In genomic region chr1:240611619-240612490, GRCh38 we compare ENCODE assay signal across 8 cellular contexts. TPM values are rescaled to one million over a fixed set of nuclear protein-coding genes. Genes with fewer than 3 reads are reported as not detected.
A peak's percentile ranks its signal among the peaks of the same experiment; 100 is the strongest.
DNase-seq lines count a peak whose midpoint lies in the region; ATAC-seq and TF ChIP-seq lines count a peak whose summit lies in the region.

Gene GREM2 (minus strand): TSS chr1:240612155. CDS start chr1:240493475, 118,680 bp downstream.

- H3K4me3 Mint-ChIP-seq in activated T-cell treated with anti-CD3 and anti-CD28 coated beads, Interleukin-2, amount 50 U/mL, for 24 hours = peak within 1 kb of the TSS; percentile 86
- H3K4me3 Mint-ChIP-seq in natural killer cell treated with Interleukin-12 subunit alpha and Interleukin-12 subunit beta and Interleukin-15 and Interleukin-18, amount 100 ng/mL, for 72 hours = peak within 1 kb of the TSS; percentile 96

- no peaks in the 10 kb centered on the region for H3K9me3 Mint-ChIP-seq in activated T-cell treated with anti-CD3 and anti-CD28 coated beads, Interleukin-2, amount 50 U/mL, for 24 hours
- H3K9me3 Mint-ChIP-seq in natural killer cell treated with Interleukin-12 subunit alpha and Interleukin-12 subunit beta and Interleukin-15 and Interleukin-18, amount 100 ng/mL, for 72 hours = no peaks in the 10 kb centered on the region

- H3K27me3 ChIP-seq in fibroblast of lung (ENCODE audit: control insufficient read depth, insufficient read depth, low read length) = no peaks in the 10 kb centered on the region
- H3K27me3 ChIP-seq in thoracic aorta (replicated peaks; ENCODE audit: insufficient read depth) = no peaks in the 10 kb centered on the region

- H3K27ac Mint-ChIP-seq in activated T-cell treated with anti-CD3 and anti-CD28 coated beads, Interleukin-2, amount 50 U/mL, for 24 hours = peak within 1 kb of the TSS; percentile 51
- peak within 1 kb of the TSS; percentile 56 to 82 for H3K27ac Mint-ChIP-seq in natural killer cell treated with Interleukin-12 subunit alpha and Interleukin-12 subunit beta and Interleukin-15 and Interleukin-18, amount 100 ng/mL, for 72 hours

- DNase-seq in NCI-H748 (lab: John Stamatoyannopoulos, UW; ENCODE audit: unreplicated experiment) (peak; percentile 77), NCI-H748 treated with DMSO at 0.1 percent for 48 hours (lab: John Stamatoyannopoulos, UW) (no peak), NCI-H2107 (lab: John Stamatoyannopoulos, UW) (peak; percentile 18), fibroblast of lung (ENCODE audit: low read depth in 2 of 2) (peak; percentile 84 to 97), thoracic aorta (ENCODE audit: low spot score) (no peak)
- DNase-seq in activated T-cell treated with anti-CD3 and anti-CD28 coated beads, Interleukin-2, amount 50 U/mL, for 24 hours = peak; percentile 49
- peak; percentile 74 for DNase-seq in natural killer cell treated with Interleukin-12 subunit alpha and Interleukin-12 subunit beta and Interleukin-15 and Interleukin-18, amount 100 ng/mL, for 72 hours (ENCODE audit: low spot score)

- H3K4me2 ChIP-seq in fibroblast of lung (ENCODE audit: extremely low read depth, insufficient read depth, low read length) = peak within 1 kb of the TSS; percentile 90

- peaks cover 32% of the 10 kb centered on the region for H3K4me1 Mint-ChIP-seq in activated T-cell treated with anti-CD3 and anti-CD28 coated beads, Interleukin-2, amount 50 U/mL, for 24 hours (ENCODE audit: low read depth)
- H3K4me1 Mint-ChIP-seq in natural killer cell treated with Interleukin-12 subunit alpha and Interleukin-12 subunit beta and Interleukin-15 and Interleukin-18, amount 100 ng/mL, for 72 hours (ENCODE audit: low read depth in 2 of 2) = peaks cover 30 to 33% of the 10 kb centered on the region in 2 donors

- ATAC-seq in HG02852 (IDR thresholded peaks at IDR 0.05; ENCODE audit: unreplicated experiment) = peak; percentile 86
- peak; percentile 88 to 94 for ATAC-seq in natural killer cell treated with Interleukin-12 subunit alpha and Interleukin-12 subunit beta and Interleukin-15 and Interleukin-18, amount 100 ng/mL, for 72 hours
- ATAC-seq in thoracic aorta (ENCODE audit: insufficient number of reproducible peaks, low FRiP score, low read depth) = no peak

- peaks cover 12% of the 10 kb centered on the region for H3K79me2 ChIP-seq in fibroblast of lung (ENCODE audit: control insufficient read depth, insufficient read depth, low read length)

- H3K27me3 Mint-ChIP-seq in activated T-cell treated with anti-CD3 and anti-CD28 coated beads, Interleukin-2, amount 50 U/mL, for 24 hours = peaks cover 52% of the 10 kb centered on the region
- H3K27me3 Mint-ChIP-seq in natural killer cell treated with Interleukin-12 subunit alpha and Interleukin-12 subunit beta and Interleukin-15 and Interleukin-18, amount 100 ng/mL, for 72 hours = peaks cover 30 to 59% of the 10 kb centered on the region in 2 donors

- H3K27ac ChIP-seq in fibroblast of lung (ENCODE audit: insufficient read depth, low read length) = peak within 1 kb of the TSS; percentile 57
- H3K27ac ChIP-seq in thoracic aorta = no peak within 1 kb of the TSS

- no peaks in the 10 kb centered on the region for H3K36me3 ChIP-seq in fibroblast of lung (ENCODE audit: control insufficient read depth, insufficient read depth, low read length)
- no peaks in the 10 kb centered on the region for H3K36me3 ChIP-seq in thoracic aorta

- H3K4me3 ChIP-seq in fibroblast of lung (replicated peaks in 1 of 4; ENCODE audit: control extremely low read depth in 1 of 4, insufficient read depth in 1 of 4, low read depth in 3 of 4, low read length in 4 of 4) (peak within 1 kb of the TSS; percentile 83 to 98 (median 90)), thoracic aorta (peak within 1 kb of the TSS; percentile 69)

- H4K20me1 ChIP-seq in fibroblast of lung (ENCODE audit: control insufficient read depth, extremely low read depth, insufficient read depth, low read length) = no peaks in the 10 kb centered on the region

- H3K36me3 Mint-ChIP-seq in activated T-cell treated with anti-CD3 and anti-CD28 coated beads, Interleukin-2, amount 50 U/mL, for 24 hours (ENCODE audit: low read depth) = peaks cover 2% of the 10 kb centered on the region
- no peaks in the 10 kb centered on the region for H3K36me3 Mint-ChIP-seq in natural killer cell treated with Interleukin-12 subunit alpha and Interleukin-12 subunit beta and Interleukin-15 and Interleukin-18, amount 100 ng/mL, for 72 hours

- H3K9me3 ChIP-seq in fibroblast of lung (ENCODE audit: control insufficient read depth, insufficient read depth, low read depth, low read length) (no peaks in the 10 kb centered on the region), thoracic aorta (no peaks in the 10 kb centered on the region)

- TF ChIP-seq CTCF in fibroblast of lung (conservative IDR thresholded peaks at IDR 0.05 in 1 of 2, IDR thresholded peaks at IDR 0.05 in 1 of 2; ENCODE audit: low read depth in 1 of 2, low read length in 2 of 2) = no peak
- no peak for TF ChIP-seq CTCF in thoracic aorta (IDR thresholded peaks at IDR 0.05)

- peak within 1 kb of the TSS; percentile 39 for H3K9ac ChIP-seq in fibroblast of lung (ENCODE audit: insufficient read depth, low read length)

- H3K4me1 ChIP-seq in fibroblast of lung (ENCODE audit: control insufficient read depth, extremely low read depth, insufficient read depth, low read length) = no peaks in the 10 kb centered on the region
- peaks cover 0 to 7% of the 10 kb centered on the region in 2 donors for H3K4me1 ChIP-seq in thoracic aorta (ENCODE audit: control insufficient read depth in 1 of 2, low read depth in 2 of 2)

- H2AFZ ChIP-seq in fibroblast of lung (ENCODE audit: low read length) = peak within 1 kb of the TSS; percentile 98

RNA-seq across cellular contexts. Expression of gene GREM2, which starts in this region (rescaled TPM):
- total RNA-seq in fibroblast of lung (4.9 and 21.1 TPM in 2 replicates), thoracic aorta (1 to 10 TPM; 1.6 TPM)
- 6.9 and 26.1 TPM in 2 replicates for polyA plus RNA-seq in fibroblast of lung
- polyA plus RNA-seq in fibroblast of lung (2012) = 6.9 and 26.9 TPM in 2 replicates
- polyA minus RNA-seq in fibroblast of lung (ENCODE audit: low replicate concordance) = 2.8 and 7.7 TPM in 2 replicates
- under 1 TPM; 0.14 to 0.57 TPM for total RNA-seq in natural killer cell treated with Interleukin-12 subunit alpha and Interleukin-12 subunit beta and Interleukin-15 and Interleukin-18, amount 100 ng/mL, for 72 hours

Comparison
In these comparisons a context has a peak if more than half of its experiments do, and no peak if none do; other contexts are left out.
1. DNase-seq: peak in NCI-H748 (single experiment), NCI-H2107 (single experiment), activated T-cell treated with anti-CD3 and anti-CD28 coated beads, Interleukin-2, amount 50 U/mL, for 24 hours (single experiment) and fibroblast of lung (2 of 2); none in NCI-H748 treated with DMSO at 0.1 percent for 48 hours (single experiment) and thoracic aorta (single experiment).
2. Peak in DNase-seq and ATAC-seq in natural killer cell treated with Interleukin-12 subunit alpha and Interleukin-12 subunit beta and Interleukin-15 and Interleukin-18, amount 100 ng/mL, for 72 hours; RNA of the gene not detected or under 1 TPM.